Comparison of ENCODE assay signal across 15 cellular contexts in genomic region chr5:174816858-174817257, GRCh38.
DNase-seq lines count a peak whose midpoint lies in the region; FAIRE-seq and TF ChIP-seq lines count a peak whose summit lies in the region.
"Had no signal": no experiment of that assay in that cellular context is flagged by ENCODE, and none has a peak within 500 bp of the region (broad histone marks: within the 10 kb centered on the region; RNA-seq: fewer than 3 reads in every experiment).

No MANE protein-coding gene starts in this region.

- H3K9ac ChIP-seq in MM.1S (ENCODE audit: low read length) (no peak overlapping the region), endodermal cell (ENCODE audit: extremely low read depth, low read length, poor library complexity, severe bottlenecking) (no peak overlapping the region)

- H3K27ac ChIP-seq in MM.1S (ENCODE audit: low read length) = no peak overlapping the region
- no peak overlapping the region for H3K27ac ChIP-seq in endodermal cell (ENCODE audit: low read depth, low read length)
- no peak overlapping the region for H3K27ac ChIP-seq in ascending aorta
- H3K27ac ChIP-seq: sigmoid colon, SK-N-MC, thoracic aorta had no signal

- H3K27ac Mint-ChIP-seq in endodermal cell = no peak overlapping the region
- H3K27ac Mint-ChIP-seq in progenitor cell of endocrine pancreas = no peak overlapping the region

- H3K27me3 ChIP-seq in MM.1S (replicated peaks; ENCODE audit: insufficient read depth, low read length) (no peaks in the 10 kb centered on the region), endodermal cell (ENCODE audit: control insufficient read depth, insufficient read depth, low read length, poor library complexity, severe bottlenecking) (no peaks in the 10 kb centered on the region), ascending aorta (no peaks in the 10 kb centered on the region)
- H3K27me3 ChIP-seq: sigmoid colon had no signal

- WGBS in endodermal cell (ENCODE audit: insufficient coverage in 1 of 2, insufficient read length in 1 of 2), 2 experiments = 24 to 38% methylated on average over 1 to 2 of the region's 2 CpGs

- intact Hi-C loops in ascending aorta (cut with DNase I) = no loop called here

- H3K4me1 Mint-ChIP-seq in endodermal cell = no peaks in the 10 kb centered on the region
- H3K4me1 Mint-ChIP-seq in progenitor cell of endocrine pancreas (ENCODE audit: low read depth) = no peaks in the 10 kb centered on the region

- no peaks in the 10 kb centered on the region for H3F3A ChIP-seq in MM.1S (ENCODE audit: insufficient read depth, low read length)

- H3K4me1 ChIP-seq in MM.1S (ENCODE audit: low read length) (no peaks in the 10 kb centered on the region), endodermal cell (ENCODE audit: control insufficient read depth, insufficient read depth, low read length) (no peaks in the 10 kb centered on the region), ascending aorta (no peaks in the 10 kb centered on the region)
- H3K4me1 ChIP-seq: sigmoid colon had no signal

- H3K36me3 ChIP-seq in MM.1S (replicated peaks; ENCODE audit: insufficient read depth, low read length) = no peaks in the 10 kb centered on the region
- no peaks in the 10 kb centered on the region for H3K36me3 ChIP-seq in endodermal cell (ENCODE audit: control insufficient read depth, insufficient read depth, low read length)
- no peaks in the 10 kb centered on the region for H3K36me3 ChIP-seq in ascending aorta
- H3K36me3 ChIP-seq: sigmoid colon, thoracic aorta had no signal

- H3K9me3 Mint-ChIP-seq in endodermal cell (no peaks in the 10 kb centered on the region), progenitor cell of endocrine pancreas (ENCODE audit: low read depth) (peaks cover 5% of the 10 kb centered on the region)

- H3K36me3 Mint-ChIP-seq in endodermal cell (ENCODE audit: low read depth) (no peaks in the 10 kb centered on the region), progenitor cell of endocrine pancreas (ENCODE audit: insufficient read depth) (no peaks in the 10 kb centered on the region)

- H3K27me3 Mint-ChIP-seq in endodermal cell (ENCODE audit: insufficient read depth) (no peaks in the 10 kb centered on the region), progenitor cell of endocrine pancreas (no peaks in the 10 kb centered on the region)

- TF ChIP-seq CTCF in MM.1S (IDR thresholded peaks at IDR 0.05; ENCODE audit: low read length) = peak; percentile 26
- TF ChIP-seq CTCF in endodermal cell (conservative IDR thresholded peaks at IDR 0.05) = peak; percentile 73
- TF ChIP-seq CTCF in progenitor cell of endocrine pancreas (IDR thresholded peaks at IDR 0.05; ENCODE audit: unreplicated experiment) = peak; percentile 59
- TF ChIP-seq CTCF in ascending aorta (IDR thresholded peaks at IDR 0.05) = no peak

- H4K20me1 ChIP-seq in MM.1S (ENCODE audit: insufficient read depth, low read length) = no peaks in the 10 kb centered on the region

- H3K79me2 ChIP-seq in MM.1S (ENCODE audit: low read length) = no peaks in the 10 kb centered on the region

- H3K4me3 ChIP-seq in MM.1S (ENCODE audit: low read length) = no peak overlapping the region
- H3K4me3 ChIP-seq in endodermal cell (ENCODE audit: low read length) = no peak overlapping the region
- H3K4me3 ChIP-seq in ascending aorta = no peak overlapping the region
- H3K4me3 ChIP-seq: sigmoid colon, SK-N-MC, thoracic aorta had no signal

- H3K9me2 ChIP-seq in MM.1S (replicated peaks; ENCODE audit: insufficient read depth, low read length) = no peaks in the 10 kb centered on the region

- no peak overlapping the region for H3K4me2 ChIP-seq in MM.1S (ENCODE audit: low read depth, low read length)

- no peak for FAIRE-seq in RCC 7860 (lab: Jason Lieb, UNC)

- H3K4me3 Mint-ChIP-seq in endodermal cell (no peak overlapping the region), progenitor cell of endocrine pancreas (ENCODE audit: low read depth) (no peak overlapping the region)

- H2AFZ ChIP-seq in MM.1S (ENCODE audit: low read length) = no peak overlapping the region

- H3K9me3 ChIP-seq in MM.1S (replicated peaks; ENCODE audit: insufficient read depth, low read length) (no peaks in the 10 kb centered on the region), endodermal cell (ENCODE audit: control insufficient read depth, low read length) (peaks cover 5% of the 10 kb centered on the region), ascending aorta (peaks cover 2 to 7% of the 10 kb centered on the region in 2 donors)
- H3K9me3 ChIP-seq: thoracic aorta had no signal

- DNase-seq in DMS 273 (lab: John Stamatoyannopoulos, UW; ENCODE audit: unreplicated experiment) = peak; percentile 19
- no peak for DNase-seq in DMS 273 treated with DMSO at 0.1 percent for 48 hours (lab: John Stamatoyannopoulos, UW)
- DNase-seq in MM.1S = no peak
- no peak for DNase-seq in endodermal cell
- no peak for DNase-seq in progenitor cell of endocrine pancreas (ENCODE audit: low spot score, unreplicated experiment)
- no peak for DNase-seq in ascending aorta (ENCODE audit: low spot score in 2 of 2)
- no peak for DNase-seq in activated CD4-positive, alpha-beta T cell treated with anti-CD3 and anti-CD28 coated beads for 4 hours
- DNase-seq in RCC 7860 (ENCODE audit: low spot score) = no peak
- DNase-seq: 8988T; activated CD4-positive, alpha-beta T cell treated with anti-CD3 and anti-CD28 coated beads, Interleukin-2, amount 50 U/mL, for 48 hours; central memory CD4-positive, alpha-beta T cell; NCI-H82; sigmoid colon had no signal

Comparison
In these comparisons a context has a peak if more than half of its experiments do, and no peak if none do; other contexts are left out.
1. CTCF ChIP-seq: peak in MM.1S (single experiment), endodermal cell (single experiment) and progenitor cell of endocrine pancreas (single experiment); none in ascending aorta (0 of 3).